In the genomic region with DNA sequence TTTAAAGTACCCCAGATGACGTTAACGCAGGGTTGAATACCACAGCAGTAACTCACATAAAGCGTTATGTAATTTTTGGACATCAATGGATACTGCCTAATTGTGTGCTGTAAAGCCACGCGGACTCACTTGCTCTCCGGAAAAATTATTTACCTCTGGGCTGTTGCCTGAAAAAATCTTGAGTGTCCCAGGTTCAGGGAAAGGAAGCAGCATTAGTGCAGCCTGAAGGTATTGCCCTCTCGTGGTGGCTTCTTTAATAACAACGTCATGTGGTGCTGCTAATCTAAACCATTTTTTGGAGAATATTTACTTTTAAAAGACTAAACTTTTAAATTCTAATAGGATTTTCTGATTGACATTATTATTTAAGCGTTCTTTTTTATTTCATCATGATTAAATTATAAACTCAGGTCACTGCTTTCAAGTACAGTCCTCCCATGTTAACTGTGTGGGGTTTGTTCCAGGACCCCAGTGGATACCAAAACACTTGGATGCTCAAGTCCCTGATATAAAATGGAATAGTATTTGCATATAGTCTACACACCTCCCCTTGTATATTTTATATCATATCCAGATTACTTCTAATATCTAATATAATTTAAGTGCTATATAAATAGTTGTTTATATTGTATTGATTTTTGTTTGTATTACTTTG, we compare ENCODE assay signal across 9 cellular contexts.
A peak's percentile ranks its signal among the peaks of the same experiment; 100 is the strongest.
DNase-seq lines count a peak whose midpoint lies in the region; ATAC-seq and TF ChIP-seq lines count a peak whose summit lies in the region.
"Had no signal": no experiment of that assay in that cellular context is flagged by ENCODE, and none has a peak within 500 bp of the region (broad histone marks: within the 10 kb centered on the region; RNA-seq: fewer than 3 reads in every experiment).

No MANE protein-coding gene starts in this region.

- TF ChIP-seq EP300 in esophagus muscularis mucosa (IDR thresholded peaks at IDR 0.05): no peak

- intact Hi-C loops in esophagus muscularis mucosa (cut with DNase I): no loop called here
- intact Hi-C loops in CD8-positive, alpha-beta T cell (cut with DNase I, micrococcal nuclease): no loop called here

- H3K27me3 ChIP-seq in esophagus muscularis mucosa (peaks cover 0 to 6% (median 0%) of the 10 kb centered on the region in 4 donors), thoracic aorta (replicated peaks; ENCODE audit: insufficient read depth) (no peaks in the 10 kb centered on the region)
- no peaks in the 10 kb centered on the region for H3K27me3 ChIP-seq in CD8-positive, alpha-beta T cell (ENCODE audit: insufficient read depth, low read length)

- H3K36me3 Mint-ChIP-seq in CD8-positive, alpha-beta T cell: no peaks in the 10 kb centered on the region

- no peak overlapping the region for H3K4me3 Mint-ChIP-seq in CD8-positive, alpha-beta T cell

- H3K27ac ChIP-seq in esophagus muscularis mucosa (replicated peaks in 1 of 4) (no peak overlapping the region), thoracic aorta (no peak overlapping the region)
- no peak overlapping the region for H3K27ac ChIP-seq in CD8-positive, alpha-beta T cell (ENCODE audit: low read depth, low read length)

- POLR2A ChIA-PET in CD8-positive, alpha-beta T cell (lab: Charles Lee): no interaction called here

- H3K9me3 Mint-ChIP-seq in CD8-positive, alpha-beta T cell: peaks cover 5% of the 10 kb centered on the region

- H3K4me3 ChIP-seq in esophagus muscularis mucosa (no peak overlapping the region), thoracic aorta (no peak overlapping the region)
- H3K4me3 ChIP-seq in CD8-positive, alpha-beta T cell (ENCODE audit: low read depth, low read length): no peak overlapping the region

- TF ChIP-seq POLR2A in esophagus muscularis mucosa (IDR thresholded peaks at IDR 0.05; ENCODE audit: low read depth): no peak

- DNase-seq in SHP77 (lab: John Stamatoyannopoulos, UW) (peak; percentile 2), SHP77 treated with DMSO at 0.1 percent for 48 hours (lab: John Stamatoyannopoulos, UW) (no peak), OCI-M1 (lab: John Stamatoyannopoulos, UW) (peak; percentile 60), esophagus muscularis mucosa (ENCODE audit: extremely low spot score) (no peak), thoracic aorta (ENCODE audit: low spot score) (no peak)
- DNase-seq in CD8-positive, alpha-beta T cell: no peak
- DNase-seq: DND-41 had no signal

- H3K36me3 ChIP-seq in esophagus muscularis mucosa (no peaks in the 10 kb centered on the region), thoracic aorta (no peaks in the 10 kb centered on the region)
- no peaks in the 10 kb centered on the region for H3K36me3 ChIP-seq in CD8-positive, alpha-beta T cell (ENCODE audit: insufficient read depth, low read length)

- H3K27ac Mint-ChIP-seq in CD8-positive, alpha-beta T cell: no peak overlapping the region

- 34% methylated on average over 9 of the region's 9 CpGs for WGBS in esophagus muscularis mucosa

- no peaks in the 10 kb centered on the region for H3K9me3 ChIP-seq in esophagus muscularis mucosa
- H3K9me3 ChIP-seq in thoracic aorta: no peaks in the 10 kb centered on the region
- no peaks in the 10 kb centered on the region for H3K9me3 ChIP-seq in CD8-positive, alpha-beta T cell (ENCODE audit: low read length)

- no peaks in the 10 kb centered on the region for H3K4me1 Mint-ChIP-seq in CD8-positive, alpha-beta T cell (ENCODE audit: low read depth)

- TF ChIP-seq CTCF in esophagus muscularis mucosa (IDR thresholded peaks at IDR 0.05): peak in 2 of 3 experiments; percentile 22 to 26
- peak; percentile 15 for TF ChIP-seq CTCF in thoracic aorta (IDR thresholded peaks at IDR 0.05)
- TF ChIP-seq CTCF in CD8-positive, alpha-beta T cell (IDR thresholded peaks at IDR 0.05): no peak

- ATAC-seq in thoracic aorta (ENCODE audit: insufficient number of reproducible peaks, low FRiP score, low read depth) (no peak), GM18517 (IDR thresholded peaks at IDR 0.05; ENCODE audit: unreplicated experiment) (no peak), GM21515 (IDR thresholded peaks at IDR 0.05; ENCODE audit: unreplicated experiment) (no peak)
- ATAC-seq in CD8-positive, alpha-beta T cell: no peak

- H3K4me1 ChIP-seq in esophagus muscularis mucosa (no peaks in the 10 kb centered on the region), thoracic aorta (ENCODE audit: control insufficient read depth in 1 of 2, low read depth in 2 of 2) (no peaks in the 10 kb centered on the region)
- no peaks in the 10 kb centered on the region for H3K4me1 ChIP-seq in CD8-positive, alpha-beta T cell (ENCODE audit: insufficient read depth, low read length)

- CTCF ChIA-PET in CD8-positive, alpha-beta T cell (lab: Charles Lee): no interaction called here

- H3K27me3 Mint-ChIP-seq in CD8-positive, alpha-beta T cell (ENCODE audit: low read depth): no peaks in the 10 kb centered on the region

Comparison
In these comparisons a context has a peak if more than half of its experiments do, and no peak if none do; other contexts are left out.
1. DNase-seq: peak in SHP77 (2 of 2) and OCI-M1 (single experiment); none in SHP77 treated with DMSO at 0.1 percent for 48 hours (single experiment), esophagus muscularis mucosa (single experiment), thoracic aorta (single experiment) and CD8-positive, alpha-beta T cell (0 of 7).